ENCODE assay signal across 13 cellular contexts in the genomic region with DNA sequence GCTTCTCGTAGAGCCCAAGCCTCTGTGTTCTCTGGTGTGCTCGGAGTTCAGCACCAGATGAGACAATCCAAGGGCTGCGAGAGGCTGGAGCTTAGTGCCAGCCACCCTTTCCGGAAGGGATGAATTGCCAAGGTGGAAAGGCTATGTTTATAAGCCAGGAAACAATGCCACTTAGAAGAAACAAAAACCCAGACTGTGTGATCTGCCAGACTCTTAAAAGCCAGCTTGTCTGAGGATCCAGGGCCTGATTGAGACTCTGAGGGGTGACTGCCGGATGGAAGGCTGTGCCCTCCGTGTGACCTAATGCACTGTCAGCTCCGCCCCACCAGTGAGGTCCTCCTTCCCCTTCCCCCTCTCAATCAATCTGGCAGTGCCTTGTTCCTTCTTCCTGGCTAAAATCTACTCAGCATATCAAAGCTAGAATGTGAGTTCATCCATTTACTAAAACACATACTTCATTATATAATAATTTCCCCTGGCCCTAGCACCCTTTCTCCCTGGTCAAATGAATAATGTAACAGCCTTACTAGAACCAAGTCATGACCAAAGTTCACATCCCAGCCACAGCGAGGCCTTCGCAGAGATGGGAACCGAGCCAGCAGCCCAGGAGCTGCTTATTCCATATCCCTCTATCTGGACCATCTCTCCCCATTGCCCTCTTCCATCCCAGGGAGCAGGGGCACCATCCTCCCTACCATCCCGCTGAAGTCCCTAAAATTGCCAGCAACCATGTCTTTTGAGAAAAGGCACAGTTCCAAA. TPM values are rescaled to one million over a fixed set of nuclear protein-coding genes. Genes with fewer than 3 reads are reported as not detected.
A peak's percentile ranks its signal among the peaks of the same experiment; 100 is the strongest.
DNase-seq lines count a peak whose midpoint lies in the region; TF ChIP-seq lines count a peak whose summit lies in the region.
"Had no signal": no experiment of that assay in that cellular context is flagged by ENCODE, and none has a peak within 500 bp of the region (broad histone marks: within the 10 kb centered on the region; RNA-seq: fewer than 3 reads in every experiment).

No MANE protein-coding gene starts in this region.

- H3K27me3 ChIP-seq in esophagus squamous epithelium, result no peaks in the 10 kb centered on the region
- H3K27me3 ChIP-seq in neuronal stem cell (ENCODE audit: control insufficient read depth in 3 of 3, insufficient read depth in 3 of 3, low read depth in 1 of 3, low read length in 3 of 3), result no peaks in the 10 kb centered on the region
- H3K27me3 ChIP-seq: SJSA1 had no signal

- H4K91ac ChIP-seq in neuronal stem cell (ENCODE audit: low read depth, low read length, poor library complexity), result no peak overlapping the region

- no peak overlapping the region for H3K4me3 Mint-ChIP-seq in Calu3 (ENCODE audit: low read depth, unreplicated experiment)
- H3K4me3 Mint-ChIP-seq: CD4-positive, CD25-positive, alpha-beta regulatory T cell had no signal

- H3K27ac ChIP-seq in esophagus squamous epithelium (peak overlapping the region in 3 of 4 donors; percentile 32 to 78 (median 63)), neuronal stem cell (replicated peaks; ENCODE audit: low read length) (no peak overlapping the region)
- H3K27ac ChIP-seq: GM23248, SJSA1 had no signal

- H4K8ac ChIP-seq in neuronal stem cell (ENCODE audit: low read depth, low read length), result no peak overlapping the region

- H3K27me3 Mint-ChIP-seq in Calu3 (ENCODE audit: unreplicated experiment), result no peaks in the 10 kb centered on the region
- H3K27me3 Mint-ChIP-seq: CD4-positive, CD25-positive, alpha-beta regulatory T cell had no signal

- BruUV-seq in Calu3 (replicated peaks; lab: Mats Ljungman, UMichigan), result no TSS peak

- H3K4me2 ChIP-seq in neuronal stem cell (ENCODE audit: insufficient read depth, low read length, poor library complexity, severe bottlenecking), result no peak overlapping the region

- no peak overlapping the region for H2BK5ac ChIP-seq in neuronal stem cell (ENCODE audit: low read length)

- H2BK15ac ChIP-seq in neuronal stem cell (ENCODE audit: low read length), result no peak overlapping the region

- TF ChIP-seq CTCF in Calu3 (IDR thresholded peaks at IDR 0.05; ENCODE audit: unreplicated experiment) (no peak), esophagus squamous epithelium (IDR thresholded peaks at IDR 0.05) (no peak), GM20000 (IDR thresholded peaks at IDR 0.05; ENCODE audit: extremely low read depth, missing control alignments) (no peak)

- H3K4me3 ChIP-seq in esophagus squamous epithelium (no peak overlapping the region), neuronal stem cell (ENCODE audit: low read length in 2 of 2) (no peak overlapping the region)
- H3K4me3 ChIP-seq: GM23248, SJSA1 had no signal

- peak overlapping the region; percentile 68 for H2AFZ ChIP-seq in neuronal stem cell (ENCODE audit: low read length)
- H2AFZ ChIP-seq: GM23248 had no signal

- H2BK12ac ChIP-seq in neuronal stem cell (ENCODE audit: low read length), result no peak overlapping the region

- no peak overlapping the region for H3K4ac ChIP-seq in neuronal stem cell (ENCODE audit: low read length)

- no peaks in the 10 kb centered on the region for H3K36me3 ChIP-seq in esophagus squamous epithelium
- no peaks in the 10 kb centered on the region for H3K36me3 ChIP-seq in neuronal stem cell (replicated peaks in 1 of 2; ENCODE audit: control insufficient read depth in 2 of 2, insufficient read depth in 2 of 2, low read length in 2 of 2)
- H3K36me3 ChIP-seq: SJSA1 had no signal

- H3K9me3 Mint-ChIP-seq in Calu3 (ENCODE audit: low read depth, unreplicated experiment), result peaks cover 6% of the 10 kb centered on the region

- WGBS in esophagus squamous epithelium, 2 donors, result 50 to 58% methylated on average over 8 to 11 of the region's 11 CpGs
- no CpG with 5 or more reads among the region's 11 CpGs for WGBS in neuronal stem cell (ENCODE audit: extremely low coverage in 2 of 2, insufficient read length in 2 of 2, insufficient replicate concordance in 1 of 2), 2 donors

- H3K36me3 Mint-ChIP-seq in Calu3 (ENCODE audit: insufficient read depth, unreplicated experiment), result peaks cover 5% of the 10 kb centered on the region
- H3K36me3 Mint-ChIP-seq: CD4-positive, CD25-positive, alpha-beta regulatory T cell had no signal

- H3K27ac Mint-ChIP-seq in Calu3 (ENCODE audit: unreplicated experiment), result peak overlapping the region; percentile 74
- H3K27ac Mint-ChIP-seq: CD4-positive, CD25-positive, alpha-beta regulatory T cell had no signal

- H3K4me1 ChIP-seq in esophagus squamous epithelium (peaks cover 13 to 41% (median 20%) of the 10 kb centered on the region in 3 donors), neuronal stem cell (ENCODE audit: control insufficient read depth in 2 of 2, insufficient read depth in 1 of 2, low read depth in 1 of 2, low read length in 2 of 2) (no peaks in the 10 kb centered on the region)
- H3K4me1 ChIP-seq: SJSA1 had no signal

- H3K9ac ChIP-seq in neuronal stem cell (ENCODE audit: low read depth, low read length, poor library complexity), result no peak overlapping the region
- H3K9ac ChIP-seq: GM23248 had no signal

- no peak overlapping the region for H2BK120ac ChIP-seq in neuronal stem cell (ENCODE audit: low read depth, low read length)

- intact Hi-C loops in Calu3 (cut with micrococcal nuclease; ENCODE audit: unreplicated experiment), result loop anchor here (10.0 kb wide), 1 partner anchor 94 kb away; no protein-coding TSS in a partner anchor
- intact Hi-C loops in esophagus squamous epithelium (cut with DNase I), result no loop called here

- peak; percentile 24 for DNase-seq in Calu3
- DNase-seq in NAMALWA (ENCODE audit: low spot score), result peak; percentile 77
- no peak for DNase-seq in esophagus squamous epithelium (lab: John Stamatoyannopoulos, UW)
- no peak for DNase-seq in neuronal stem cell (ENCODE audit: low spot score)
- no peak for DNase-seq in NCI-H526 (lab: John Stamatoyannopoulos, UW)
- DNase-seq in NCI-H1436 (lab: John Stamatoyannopoulos, UW), result no peak
- no peak for DNase-seq in GM20000 (ENCODE audit: low spot score)
- DNase-seq in DMS53 treated with DMSO at 0.1 percent for 48 hours (lab: John Stamatoyannopoulos, UW; ENCODE audit: unreplicated experiment), result no peak
- DNase-seq: CD4-positive, CD25-positive, alpha-beta regulatory T cell; foreskin fibroblast; GM23248; NCI-H2107 had no signal

- H2AK5ac ChIP-seq in neuronal stem cell (ENCODE audit: low read depth, low read length), result no peak overlapping the region

- H3K23ac ChIP-seq in neuronal stem cell (ENCODE audit: low read depth, low read length, poor library complexity), result no peak overlapping the region

- no peak overlapping the region for H3K18ac ChIP-seq in neuronal stem cell (ENCODE audit: low read length)

- H3K9me3 ChIP-seq in esophagus squamous epithelium, result no peaks in the 10 kb centered on the region
- no peaks in the 10 kb centered on the region for H3K9me3 ChIP-seq in neuronal stem cell (replicated peaks in 1 of 2; ENCODE audit: control insufficient read depth in 2 of 2, insufficient read depth in 1 of 2, low read depth in 1 of 2, low read length in 2 of 2)
- H3K9me3 ChIP-seq: SJSA1 had no signal

- no peak for TF ChIP-seq POLR2A in esophagus squamous epithelium (IDR thresholded peaks at IDR 0.05)

- no peak overlapping the region for H3K14ac ChIP-seq in neuronal stem cell (ENCODE audit: low read length)

- H3K79me1 ChIP-seq in neuronal stem cell (ENCODE audit: low read depth, low read length), result no peaks in the 10 kb centered on the region

- H3K4me1 Mint-ChIP-seq in Calu3 (ENCODE audit: low read depth, unreplicated experiment), result peaks cover 24% of the 10 kb centered on the region
- H3K4me1 Mint-ChIP-seq: CD4-positive, CD25-positive, alpha-beta regulatory T cell had no signal

- CTCF ChIA-PET in Calu3 (lab: Charles Lee), result interaction anchor here (1.4 kb wide), 1 partner anchor 75 kb away, joined by 4 read pairs; no protein-coding TSS in a partner anchor

RNA-seq across cellular contexts. Expression of a gene that starts 25.5 kb away (rescaled TPM):
- total RNA-seq in Calu3 (2022) (164 and 168 TPM in 2 replicates), esophagus squamous epithelium (10 to 100 TPM in 3 of 4 donors, 1 to 10 TPM in 1; 6.7 to 17.0 (median 12.9) TPM)
- polyA plus RNA-seq in neuronal stem cell (2013, experiment 1 of 2), result 36.3 TPM
- polyA plus RNA-seq in neuronal stem cell (2013, experiment 2 of 2), result 37.5 TPM

Comparison
In these comparisons a context has a peak if more than half of its experiments do, and no peak if none do; other contexts are left out.
1. DNase-seq: peak in Calu3 (single experiment) and NAMALWA (single experiment); none in esophagus squamous epithelium (single experiment), neuronal stem cell (single experiment), NCI-H526 (0 of 2), NCI-H1436 (single experiment), GM20000 (single experiment) and DMS53 treated with DMSO at 0.1 percent for 48 hours (single experiment).